In genomic region chr17:19904412-19904811, GRCh38 we compare ENCODE assay signal across 2 cellular contexts.
A peak's percentile ranks its signal among the peaks of the same experiment; 100 is the strongest.
TF ChIP-seq lines count a peak whose summit lies in the region.

No MANE protein-coding gene starts in this region.

TF ChIP-seq in IMR-90, 13 proteins besides CTCF, POLR2A, EP300 and RAD21 (continued from another document):
- TF ChIP-seq MXI1 (IDR thresholded peaks at IDR 0.05; ENCODE audit: borderline replicate concordance, low read depth, low read length) (no peak), MAFK (IDR thresholded peaks at IDR 0.05; ENCODE audit: low read depth, low read length) (no peak), SMC3 (IDR thresholded peaks at IDR 0.05; ENCODE audit: low read depth, low read length) (no peak), RCOR1 (IDR thresholded peaks at IDR 0.05; ENCODE audit: insufficient replicate concordance, low read length) (no peak), FOS (IDR thresholded peaks at IDR 0.05; ENCODE audit: low read depth, low read length) (no peak), CHD1 (IDR thresholded peaks at IDR 0.05; ENCODE audit: low read depth, low read length) (no peak), ELK1 (IDR thresholded peaks at IDR 0.05; ENCODE audit: borderline replicate concordance, low read depth, low read length) (no peak), CEBPB (IDR thresholded peaks at IDR 0.05; ENCODE audit: low read depth, low read length) (no peak), BHLHE40 (IDR thresholded peaks at IDR 0.05; ENCODE audit: low read depth, low read length) (no peak), MAZ (IDR thresholded peaks at IDR 0.05; ENCODE audit: borderline replicate concordance, low read depth, low read length) (no peak)

TF ChIP-seq in liver, 16 proteins besides CTCF, POLR2A, EP300 and RAD21 (continued from another document):
- TF ChIP-seq ZBTB33 (IDR thresholded peaks at IDR 0.05) (peak; percentile 28), JUND (IDR thresholded peaks at IDR 0.05) (peak; percentile 85 to 87), MAX (IDR thresholded peaks at IDR 0.05) (peak; percentile 42), SP1 (IDR thresholded peaks at IDR 0.05) (peak; percentile 54), TAF1 (conservative IDR thresholded peaks at IDR 0.05) (no peak), NR2F2 (IDR thresholded peaks at IDR 0.05) (no peak), GABPA (IDR thresholded peaks at IDR 0.05 in 1 of 2, conservative IDR thresholded peaks at IDR 0.05 in 1 of 2) (peak in 1 of 2 donors; percentile 14), FOXA2 (IDR thresholded peaks at IDR 0.05) (no peak), FOXA1 (IDR thresholded peaks at IDR 0.05) (no peak), YY1 (IDR thresholded peaks at IDR 0.05) (no peak), HNF4A (conservative IDR thresholded peaks at IDR 0.05) (peak; percentile 92 to 94), EGR1 (IDR thresholded peaks at IDR 0.05; ENCODE audit: low read depth in 2 of 2) (peak in 1 of 2 donors; percentile 48), REST (IDR thresholded peaks at IDR 0.05) (no peak), HNF4G (IDR thresholded peaks at IDR 0.05) (peak; percentile 76)
